In the genomic region with DNA sequence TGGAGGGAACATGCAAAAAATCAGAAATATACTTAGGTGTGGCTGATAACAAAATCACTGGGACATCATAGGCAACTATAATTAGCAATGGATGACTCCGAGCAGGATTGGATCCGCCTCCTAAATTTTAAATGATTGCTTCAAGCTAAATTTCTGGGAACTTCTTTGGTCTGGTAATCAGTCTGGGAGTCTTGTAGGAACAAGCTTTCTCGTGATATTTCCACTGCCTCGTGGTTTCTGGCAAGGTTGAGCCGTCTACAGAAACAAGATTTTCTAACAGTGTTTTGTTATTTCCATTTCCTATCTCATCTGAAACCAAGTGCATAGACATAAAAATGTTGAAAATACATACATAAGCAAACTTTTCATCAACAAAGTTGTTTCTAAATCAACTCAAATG, we compare ENCODE assay signal across 34 cellular contexts.
DNase-seq lines count a peak whose midpoint lies in the region; ATAC-seq, FAIRE-seq and TF ChIP-seq lines count a peak whose summit lies in the region.
"Had no signal": no experiment of that assay in that cellular context is flagged by ENCODE, and none has a peak within 500 bp of the region (broad histone marks: within the 10 kb centered on the region; RNA-seq: fewer than 3 reads in every experiment).

No MANE protein-coding gene starts in this region.

- intact Hi-C loops in sciatic nerve (cut with DNase I) = no loop called here

- no peaks in the 10 kb centered on the region for H3F3A ChIP-seq in GM23338 (replicated peaks; ENCODE audit: low read depth)

- no peaks in the 10 kb centered on the region for H3K36me3 ChIP-seq in GM23338 (ENCODE audit: insufficient read depth)
- H3K36me3 ChIP-seq: cardiac muscle cell, heart left ventricle had no signal

- TF ChIP-seq CTCF in GM23338 (conservative IDR thresholded peaks at IDR 0.05; ENCODE audit: low read depth in 2 of 2) (no peak), foreskin keratinocyte (conservative IDR thresholded peaks at IDR 0.05) (no peak)

- no peaks in the 10 kb centered on the region for H3K9me3 Mint-ChIP-seq in GM23338
- H3K9me3 Mint-ChIP-seq: activated CD4-positive, alpha-beta memory T cell treated with anti-CD3 and anti-CD28 coated beads for 36 hours; natural killer cell treated with Interleukin-12 subunit alpha and Interleukin-12 subunit beta and Interleukin-15 and Interleukin-18, amount 100 ng/mL, for 72 hours; T-helper 2 cell treated with Interferon-gamma antibody and Interleukin-4, amounts not matched to agents 5 μg/mL and 100 μg/mL, for 36 hours had no signal

- no peaks in the 10 kb centered on the region for H3K79me2 ChIP-seq in GM23338 (replicated peaks; ENCODE audit: insufficient read depth)

- no peak overlapping the region for H3K4me3 Mint-ChIP-seq in GM23338
- H3K4me3 Mint-ChIP-seq: activated CD4-positive, alpha-beta memory T cell treated with anti-CD3 and anti-CD28 coated beads for 36 hours; natural killer cell treated with Interleukin-12 subunit alpha and Interleukin-12 subunit beta and Interleukin-15 and Interleukin-18, amount 100 ng/mL, for 72 hours; T-helper 2 cell treated with Interferon-gamma antibody and Interleukin-4, amounts not matched to agents 5 μg/mL and 100 μg/mL, for 36 hours had no signal

- H3K4me3 ChIP-seq in GM23338 = no peak overlapping the region
- H3K4me3 ChIP-seq: cardiac muscle cell, coronary artery, heart left ventricle, skin epidermis, testis had no signal

- H3K36me3 Mint-ChIP-seq in GM23338 (ENCODE audit: low read depth) = no peaks in the 10 kb centered on the region
- H3K36me3 Mint-ChIP-seq: activated CD4-positive, alpha-beta memory T cell treated with anti-CD3 and anti-CD28 coated beads for 36 hours; natural killer cell treated with Interleukin-12 subunit alpha and Interleukin-12 subunit beta and Interleukin-15 and Interleukin-18, amount 100 ng/mL, for 72 hours had no signal

- no peaks in the 10 kb centered on the region for H3K9me2 ChIP-seq in GM23338 (ENCODE audit: insufficient read depth)

- H3K27ac ChIP-seq in GM23338 (ENCODE audit: low read depth) (peak overlapping the region; percentile 40; the same call in 1 of the 2 replicates), foreskin keratinocyte (no peak overlapping the region)
- H3K27ac ChIP-seq: cardiac muscle cell, coronary artery, testis had no signal

- peak overlapping the region; percentile 29 for H3K27ac Mint-ChIP-seq in GM23338
- H3K27ac Mint-ChIP-seq: activated CD4-positive, alpha-beta memory T cell treated with anti-CD3 and anti-CD28 coated beads for 36 hours; natural killer cell treated with Interleukin-12 subunit alpha and Interleukin-12 subunit beta and Interleukin-15 and Interleukin-18, amount 100 ng/mL, for 72 hours; T-helper 2 cell treated with Interferon-gamma antibody and Interleukin-4, amounts not matched to agents 5 μg/mL and 100 μg/mL, for 36 hours had no signal

- H3K4me1 ChIP-seq in GM23338 (ENCODE audit: insufficient read depth) (peaks cover 14% of the 10 kb centered on the region), foreskin keratinocyte (peaks cover 9% of the 10 kb centered on the region)
- H3K4me1 ChIP-seq: heart left ventricle, testis had no signal

- DNase-seq in GM23338 (ENCODE audit: low spot score) (no peak), amniotic epithelial cell (ENCODE audit: low read depth) (peak; percentile 37), foreskin keratinocyte (peak; percentile 13 to 47), sciatic nerve (ENCODE audit: low spot score) (no peak), AG08395 (ENCODE audit: low spot score) (no peak), RCC 7860 (ENCODE audit: low spot score) (no peak)
- DNase-seq: ACHN; activated CD4-positive, alpha-beta memory T cell treated with anti-CD3 and anti-CD28 coated beads for 36 hours; activated CD4-positive, alpha-beta T cell treated with anti-CD3 and anti-CD28 coated beads for 1 hour; activated CD8-positive, alpha-beta memory T cell treated with anti-CD3 and anti-CD28 coated beads, Interleukin-2, amount 50 U/mL, for 4 hours; activated naive CD4-positive, alpha-beta T cell treated with anti-CD3 and anti-CD28 coated beads, Interleukin-2, amount 50 U/mL, for 16 hours; amniotic stem cell; effector CD8-positive, alpha-beta T cell; erythroblast; heart left ventricle; kidney; left ventricle myocardium superior; MV-4-11; NCI-H1436 treated with DMSO at 0.1 percent for 48 hours; NCI-H2081 treated with DMSO at 0.1 percent for 48 hours; NCI-H226; NCI-H526 treated with DMSO at 0.1 percent for 48 hours; PC-3; retina; SHP77; stimulated activated naive CD8-positive, alpha-beta T cell treated with anti-CD3 and anti-CD28 coated beads, Interleukin-15, Interleukin-2, amounts not matched to agents 100 U/mL and 50 U/mL, for 24 hours; testis had no signal

- no peaks in the 10 kb centered on the region for H4K20me1 ChIP-seq in GM23338 (replicated peaks; ENCODE audit: insufficient read depth)

- H3K27me3 Mint-ChIP-seq in GM23338 (ENCODE audit: insufficient read depth, low read depth, poor library complexity) = no peaks in the 10 kb centered on the region
- H3K27me3 Mint-ChIP-seq: activated CD4-positive, alpha-beta memory T cell treated with anti-CD3 and anti-CD28 coated beads for 36 hours; natural killer cell treated with Interleukin-12 subunit alpha and Interleukin-12 subunit beta and Interleukin-15 and Interleukin-18, amount 100 ng/mL, for 72 hours had no signal

- no peak overlapping the region for H2AFZ ChIP-seq in GM23338

- H3K27me3 ChIP-seq in GM23338 (ENCODE audit: insufficient read depth) (no peaks in the 10 kb centered on the region), foreskin keratinocyte (no peaks in the 10 kb centered on the region)
- H3K27me3 ChIP-seq: heart left ventricle, testis had no signal

- no peak for FAIRE-seq in RCC 7860 (lab: Jason Lieb, UNC)
- FAIRE-seq: kidney, urothelium cell line had no signal

- no peak overlapping the region for H3K4me2 ChIP-seq in GM23338

- peaks cover 19% of the 10 kb centered on the region for H3K4me1 Mint-ChIP-seq in GM23338

- ATAC-seq in GM23338 = no peak
- peak; percentile 14 for ATAC-seq in foreskin keratinocyte
- peak; percentile 70 for ATAC-seq in sciatic nerve
- ATAC-seq in GM19328 (IDR thresholded peaks at IDR 0.05; ENCODE audit: unreplicated experiment) = no peak
- ATAC-seq: heart left ventricle; left ventricle myocardium superior; natural killer cell treated with Interleukin-12 subunit alpha and Interleukin-12 subunit beta and Interleukin-15 and Interleukin-18, amount 100 ng/mL, for 72 hours; PC-3; stimulated activated naive CD8-positive, alpha-beta T cell treated with anti-CD3 and anti-CD28 coated beads, Interleukin-15, Interleukin-2, amounts not matched to agents 100 U/mL and 50 U/mL, for 24 hours had no signal

TF ChIP-seq in GM23338, 12 proteins besides CTCF, POLR2A, EP300 and RAD21 (continues in another document):
- TF ChIP-seq POLR2AphosphoS5 (IDR thresholded peaks at IDR 0.05; ENCODE audit: low read depth) = no peak
- no peak for TF ChIP-seq JUNB (IDR thresholded peaks at IDR 0.05; ENCODE audit: unreplicated experiment)
- no peak for TF ChIP-seq CREB1 (CRISPR knock-in tag; IDR thresholded peaks at IDR 0.05; ENCODE audit: low read depth)
- no peak for TF ChIP-seq ETS1 (IDR thresholded peaks at IDR 0.05)
- TF ChIP-seq ZNF114 (CRISPR knock-in tag; IDR thresholded peaks at IDR 0.05) = no peak
- TF ChIP-seq EZH2 (IDR thresholded peaks at IDR 0.05; ENCODE audit: low read depth, unreplicated experiment) = no peak
- TF ChIP-seq REST (IDR thresholded peaks at IDR 0.05; ENCODE audit: unreplicated experiment) = no peak

Comparison
In these comparisons a context has a peak if more than half of its experiments do, and no peak if none do; other contexts are left out.
1. ATAC-seq: peak in foreskin keratinocyte (single experiment) and sciatic nerve (single experiment); none in GM23338 (single experiment) and GM19328 (single experiment).
2. DNase-seq: peak in amniotic epithelial cell (single experiment) and foreskin keratinocyte (2 of 2); none in GM23338 (single experiment), sciatic nerve (single experiment), AG08395 (single experiment) and RCC 7860 (single experiment).